11 cellular contexts compared by ENCODE assay signal in the genomic region with DNA sequence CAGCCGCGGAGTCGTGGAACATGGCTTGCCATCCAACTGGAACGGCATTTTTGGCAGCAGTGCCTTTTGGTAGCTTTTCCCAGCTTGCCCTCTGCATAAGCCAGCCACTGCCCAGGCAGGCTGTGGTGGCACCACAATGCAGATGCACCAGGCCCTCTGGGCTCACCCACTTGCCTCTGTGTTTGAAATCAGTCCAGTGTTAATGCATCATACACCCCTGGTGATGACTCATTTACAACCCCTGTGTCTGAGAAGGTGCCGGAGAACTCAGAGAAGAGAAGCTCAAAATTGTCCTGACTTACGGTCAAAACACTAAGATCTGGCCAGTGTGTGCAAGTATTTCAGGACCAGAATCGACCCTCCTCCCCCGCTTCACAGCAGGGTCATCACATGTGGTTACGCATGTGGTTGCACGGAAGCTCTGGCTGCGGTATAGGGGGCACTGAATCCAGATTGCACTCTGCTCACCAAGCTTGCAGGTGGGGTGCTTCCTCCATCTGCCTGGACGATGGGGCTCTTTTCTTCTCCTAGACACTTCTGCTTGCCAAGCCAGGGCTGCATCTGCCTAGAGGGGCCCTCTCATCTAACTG.
A peak's percentile ranks its signal among the peaks of the same experiment; 100 is the strongest.
DNase-seq lines count a peak whose midpoint lies in the region; ATAC-seq and TF ChIP-seq lines count a peak whose summit lies in the region.
"Had no signal": no experiment of that assay in that cellular context is flagged by ENCODE, and none has a peak within 500 bp of the region (broad histone marks: within the 10 kb centered on the region; RNA-seq: fewer than 3 reads in every experiment).

No MANE protein-coding gene starts in this region.

- no peak for TF ChIP-seq POLR2A in stomach (IDR thresholded peaks at IDR 0.05)

- 57 to 77% (median 65%) methylated on average over 11 to 12 of the region's 12 CpGs for WGBS in stomach, 5 donors

- H3K36me3 ChIP-seq in stomach = no peaks in the 10 kb centered on the region

- no peak for TF ChIP-seq CTCF in activated CD8-positive, alpha-beta T cell treated with anti-CD3 and anti-CD28 coated beads for 36 hours (IDR thresholded peaks at IDR 0.05)
- TF ChIP-seq CTCF in epithelial cell of esophagus (IDR thresholded peaks at IDR 0.05; ENCODE audit: insufficient read depth, low read depth, low read length, missing control alignments) (no peak), stomach (IDR thresholded peaks at IDR 0.05) (no peak)

- peaks cover 2% of the 10 kb centered on the region for H3K4me1 Mint-ChIP-seq in activated CD8-positive, alpha-beta T cell treated with anti-CD3 and anti-CD28 coated beads for 36 hours (ENCODE audit: low read depth)
- no peaks in the 10 kb centered on the region for H3K4me1 Mint-ChIP-seq in activated CD8-positive, alpha-beta T cell treated with anti-CD3 and anti-CD28 coated beads, Interleukin-2, amount 10 ng/mL, durations not matched to agents 7 days and 5 days (ENCODE audit: low read depth)
- peaks cover 0 to 5% of the 10 kb centered on the region in 2 donors for H3K4me1 Mint-ChIP-seq in effector memory CD8-positive, alpha-beta T cell (ENCODE audit: low read depth in 2 of 2)

- TF ChIP-seq EP300 in stomach (IDR thresholded peaks at IDR 0.05) = no peak

- H3K27me3 Mint-ChIP-seq in activated CD8-positive, alpha-beta T cell treated with anti-CD3 and anti-CD28 coated beads for 36 hours = peaks cover 2% of the 10 kb centered on the region
- H3K27me3 Mint-ChIP-seq in activated CD8-positive, alpha-beta T cell treated with anti-CD3 and anti-CD28 coated beads, Interleukin-2, amount 10 ng/mL, durations not matched to agents 7 days and 5 days (ENCODE audit: low read depth) = peaks cover 3% of the 10 kb centered on the region
- peaks cover 0 to 7% of the 10 kb centered on the region in 2 donors for H3K27me3 Mint-ChIP-seq in effector memory CD8-positive, alpha-beta T cell

- POLR2A ChIA-PET in activated CD8-positive, alpha-beta T cell treated with anti-CD3 and anti-CD28 coated beads for 36 hours (lab: Charles Lee) = interaction anchor here (0.7 kb wide), 2 partner anchors 12 to 14 kb away, joined by 3 to 4 read pairs; no protein-coding TSS in a partner anchor
- POLR2A ChIA-PET in activated CD8-positive, alpha-beta T cell treated with anti-CD3 and anti-CD28 coated beads, Interleukin-2, amount 10 ng/mL, durations not matched to agents 7 days and 5 days (lab: Charles Lee) = no interaction called here

- H3K9me3 ChIP-seq in stomach = peaks cover 0 to 5% (median 2%) of the 10 kb centered on the region in 4 donors

- H3K27me3 ChIP-seq in stomach = no peaks in the 10 kb centered on the region

- CTCF ChIA-PET in activated CD8-positive, alpha-beta T cell treated with anti-CD3 and anti-CD28 coated beads for 36 hours (lab: Charles Lee) = no interaction called here
- CTCF ChIA-PET in activated CD8-positive, alpha-beta T cell treated with anti-CD3 and anti-CD28 coated beads, Interleukin-2, amount 10 ng/mL, durations not matched to agents 7 days and 5 days (lab: Charles Lee) = no interaction called here

- peaks cover 0 to 24% (median 14%) of the 10 kb centered on the region in 4 donors for H3K4me1 ChIP-seq in stomach

- no peak overlapping the region for H3K4me3 Mint-ChIP-seq in activated CD8-positive, alpha-beta T cell treated with anti-CD3 and anti-CD28 coated beads for 36 hours
- H3K4me3 Mint-ChIP-seq in activated CD8-positive, alpha-beta T cell treated with anti-CD3 and anti-CD28 coated beads, Interleukin-2, amount 10 ng/mL, durations not matched to agents 7 days and 5 days = no peak overlapping the region
- no peak overlapping the region for H3K4me3 Mint-ChIP-seq in effector memory CD8-positive, alpha-beta T cell
- H3K4me3 Mint-ChIP-seq: T-helper 17 cell had no signal

- peak; percentile 5 for DNase-seq in activated CD8-positive, alpha-beta T cell treated with anti-CD3 and anti-CD28 coated beads for 36 hours
- no peak for DNase-seq in activated CD8-positive, alpha-beta T cell treated with anti-CD3 and anti-CD28 coated beads, Interleukin-2, amount 10 ng/mL, durations not matched to agents 7 days and 5 days
- DNase-seq in epithelial cell of esophagus (ENCODE audit: low read depth) (peak; percentile 70), stomach (no peak), GM19240 (ENCODE audit: insufficient read length, low spot score) (no peak), DMS153 (lab: John Stamatoyannopoulos, UW) (no peak)
- DNase-seq in effector memory CD8-positive, alpha-beta T cell = no peak
- DNase-seq: activated naive CD4-positive, alpha-beta T cell treated with anti-CD3 and anti-CD28 coated beads, Interleukin-2, amount 50 U/mL, for 16 hours; stimulated activated naive CD4-positive, alpha-beta T cell; T-helper 17 cell had no signal

- H3K27ac ChIP-seq in stomach = peak overlapping the region; percentile 19 to 69 (median 51)

- H3K27ac Mint-ChIP-seq in activated CD8-positive, alpha-beta T cell treated with anti-CD3 and anti-CD28 coated beads for 36 hours = no peak overlapping the region
- no peak overlapping the region for H3K27ac Mint-ChIP-seq in activated CD8-positive, alpha-beta T cell treated with anti-CD3 and anti-CD28 coated beads, Interleukin-2, amount 10 ng/mL, durations not matched to agents 7 days and 5 days
- H3K27ac Mint-ChIP-seq in effector memory CD8-positive, alpha-beta T cell = no peak overlapping the region
- H3K27ac Mint-ChIP-seq: T-helper 17 cell had no signal

- no peaks in the 10 kb centered on the region for H3K36me3 Mint-ChIP-seq in activated CD8-positive, alpha-beta T cell treated with anti-CD3 and anti-CD28 coated beads for 36 hours (ENCODE audit: low read depth)
- no peaks in the 10 kb centered on the region for H3K36me3 Mint-ChIP-seq in activated CD8-positive, alpha-beta T cell treated with anti-CD3 and anti-CD28 coated beads, Interleukin-2, amount 10 ng/mL, durations not matched to agents 7 days and 5 days (ENCODE audit: low read depth)
- H3K36me3 Mint-ChIP-seq in effector memory CD8-positive, alpha-beta T cell (ENCODE audit: insufficient read depth) = no peaks in the 10 kb centered on the region

- intact Hi-C loops in activated CD8-positive, alpha-beta T cell treated with anti-CD3 and anti-CD28 coated beads for 36 hours (cut with micrococcal nuclease) = no loop called here
- intact Hi-C loops in stomach (cut with DNase I; ENCODE audit: low total_unique reads) = no loop called here

- no peak overlapping the region for H3K4me3 ChIP-seq in epithelial cell of esophagus (ENCODE audit: low read length)
- H3K4me3 ChIP-seq in stomach = peak overlapping the region in 2 of 4 donors; percentile 5 to 21

- peak; percentile 70 for ATAC-seq in activated CD8-positive, alpha-beta T cell treated with anti-CD3 and anti-CD28 coated beads for 36 hours
- no peak for ATAC-seq in activated CD8-positive, alpha-beta T cell treated with anti-CD3 and anti-CD28 coated beads, Interleukin-2, amount 10 ng/mL, durations not matched to agents 7 days and 5 days
- peak; percentile 72 for ATAC-seq in HG03520 (IDR thresholded peaks at IDR 0.05; ENCODE audit: unreplicated experiment)
- no peak for ATAC-seq in effector memory CD8-positive, alpha-beta T cell (replicated peaks)
- ATAC-seq: T-helper 17 cell had no signal

- H3K9me3 Mint-ChIP-seq in activated CD8-positive, alpha-beta T cell treated with anti-CD3 and anti-CD28 coated beads for 36 hours = no peaks in the 10 kb centered on the region
- H3K9me3 Mint-ChIP-seq in activated CD8-positive, alpha-beta T cell treated with anti-CD3 and anti-CD28 coated beads, Interleukin-2, amount 10 ng/mL, durations not matched to agents 7 days and 5 days (ENCODE audit: insufficient read depth) = no peaks in the 10 kb centered on the region
- no peaks in the 10 kb centered on the region for H3K9me3 Mint-ChIP-seq in effector memory CD8-positive, alpha-beta T cell

Comparison
In these comparisons a context has a peak if more than half of its experiments do, and no peak if none do; other contexts are left out.
1. ATAC-seq: peak in activated CD8-positive, alpha-beta T cell treated with anti-CD3 and anti-CD28 coated beads for 36 hours (single experiment) and HG03520 (single experiment); none in activated CD8-positive, alpha-beta T cell treated with anti-CD3 and anti-CD28 coated beads, Interleukin-2, amount 10 ng/mL, durations not matched to agents 7 days and 5 days (single experiment) and effector memory CD8-positive, alpha-beta T cell (single experiment).
2. DNase-seq: peak in activated CD8-positive, alpha-beta T cell treated with anti-CD3 and anti-CD28 coated beads for 36 hours (single experiment) and epithelial cell of esophagus (single experiment); none in activated CD8-positive, alpha-beta T cell treated with anti-CD3 and anti-CD28 coated beads, Interleukin-2, amount 10 ng/mL, durations not matched to agents 7 days and 5 days (single experiment), stomach (single experiment), GM19240 (single experiment), DMS153 (single experiment) and effector memory CD8-positive, alpha-beta T cell (0 of 3).